In the genomic region with DNA sequence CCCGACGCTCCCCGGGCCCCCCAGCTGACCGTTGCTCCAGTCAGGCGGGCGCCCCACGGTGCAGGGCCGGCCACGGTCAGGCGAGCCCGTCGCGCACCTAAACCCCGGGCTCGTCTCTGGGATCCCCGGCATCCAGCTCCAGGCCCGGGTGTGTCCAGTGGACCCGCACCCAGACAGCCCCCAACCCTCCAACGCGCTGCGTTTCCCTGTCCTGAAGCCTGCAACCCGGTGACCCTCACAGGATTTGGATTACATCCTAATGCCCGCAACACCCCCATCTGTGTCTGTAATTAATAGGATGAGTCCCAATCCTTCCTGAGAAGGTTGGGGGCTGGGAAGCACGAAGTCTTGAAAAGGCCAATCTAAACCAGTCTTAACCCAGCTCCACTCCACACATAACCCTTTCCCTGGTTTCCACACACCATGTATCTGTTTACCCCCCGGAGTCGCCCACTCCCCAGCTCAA, we compare ENCODE assay signal across 8 cellular contexts. TPM values are rescaled to one million over a fixed set of nuclear protein-coding genes. Genes with fewer than 3 reads are reported as not detected.
A peak's percentile ranks its signal among the peaks of the same experiment; 100 is the strongest.
DNase-seq lines count a peak whose midpoint lies in the region.

No MANE protein-coding gene starts in this region.

- no peak for DNase-seq in T-helper 2 cell treated with Interferon-gamma antibody and Interleukin-4, amounts not matched to agents 5 μg/mL and 100 μg/mL, for 36 hours (ENCODE audit: low spot score)
- DNase-seq in T-helper 2 cell (no peak), immature natural killer cell (no peak), NCI-H1417 treated with DMSO at 0.1 percent for 48 hours (lab: John Stamatoyannopoulos, UW) (no peak), dermis blood vessel endothelial cell (no peak)
- no peak for DNase-seq in activated T-helper 1 cell treated with anti-CD3 and anti-CD28 coated beads, Interleukin-12 subunit alpha, Interleukin-12 subunit beta, Interleukin-2, Interleukin-4 antibody, amounts not matched to agents 30 ng/mL and 10 ng/mL and 1 ng/mL, durations not matched to agents 14 hours and 24 hours and 36 hours (ENCODE audit: low spot score)
- no peak for DNase-seq in NK-92 treated with Interleukin-12 subunit alpha and Interleukin-12 subunit beta, amount 100 ng/mL, for 24 hours (lab: John Stamatoyannopoulos, UW)

- no peaks in the 10 kb centered on the region for H3K36me3 ChIP-seq in subcutaneous abdominal adipose tissue (ENCODE audit: control insufficient read depth in 5 of 5, insufficient read depth in 5 of 5, low read length in 5 of 5)

- H3K27ac ChIP-seq in subcutaneous abdominal adipose tissue (ENCODE audit: low read depth, low read length), result no peak overlapping the region

- peak overlapping the region; percentile 79 for H3K27ac Mint-ChIP-seq in T-helper 2 cell treated with Interferon-gamma antibody and Interleukin-4, amounts not matched to agents 5 μg/mL and 100 μg/mL, for 36 hours
- peak overlapping the region; percentile 67 for H3K27ac Mint-ChIP-seq in activated T-helper 1 cell treated with anti-CD3 and anti-CD28 coated beads, Interleukin-12 subunit alpha, Interleukin-12 subunit beta, Interleukin-2, Interleukin-4 antibody, amounts not matched to agents 30 ng/mL and 10 ng/mL and 1 ng/mL, durations not matched to agents 14 hours and 24 hours and 36 hours
- peak overlapping the region in 4 of 6 donors; percentile 35 to 75 (median 49) for H3K27ac Mint-ChIP-seq in immature natural killer cell

- intact Hi-C loops in activated T-helper 1 cell treated with anti-CD3 and anti-CD28 coated beads, Interleukin-12 subunit alpha, Interleukin-12 subunit beta, Interleukin-2, Interleukin-4 antibody, amounts not matched to agents 30 ng/mL and 10 ng/mL and 1 ng/mL, durations not matched to agents 14 hours and 24 hours and 36 hours (cut with micrococcal nuclease), result loop anchor here (1.0 to 2.0 kb wide), 5 partner anchors 13 to 65 kb away; a partner anchor contains a TSS

- peak overlapping the region in 3 of 5 donors; percentile 63 to 76 (median 73) for H3K4me3 ChIP-seq in subcutaneous abdominal adipose tissue (ENCODE audit: low read depth in 1 of 5, low read length in 5 of 5)

- peaks cover 0 to 15% (median 13%) of the 10 kb centered on the region in 5 donors for H3K4me1 ChIP-seq in subcutaneous abdominal adipose tissue (ENCODE audit: control insufficient read depth in 5 of 5, insufficient read depth in 5 of 5, low read length in 5 of 5)

- H3K9me3 Mint-ChIP-seq in T-helper 2 cell treated with Interferon-gamma antibody and Interleukin-4, amounts not matched to agents 5 μg/mL and 100 μg/mL, for 36 hours, result no peaks in the 10 kb centered on the region
- no peaks in the 10 kb centered on the region for H3K9me3 Mint-ChIP-seq in activated T-helper 1 cell treated with anti-CD3 and anti-CD28 coated beads, Interleukin-12 subunit alpha, Interleukin-12 subunit beta, Interleukin-2, Interleukin-4 antibody, amounts not matched to agents 30 ng/mL and 10 ng/mL and 1 ng/mL, durations not matched to agents 14 hours and 24 hours and 36 hours
- H3K9me3 Mint-ChIP-seq in immature natural killer cell, result no peaks in the 10 kb centered on the region

- H3K4me3 Mint-ChIP-seq in T-helper 2 cell treated with Interferon-gamma antibody and Interleukin-4, amounts not matched to agents 5 μg/mL and 100 μg/mL, for 36 hours, result peak overlapping the region; percentile 79
- peak overlapping the region; percentile 77 for H3K4me3 Mint-ChIP-seq in activated T-helper 1 cell treated with anti-CD3 and anti-CD28 coated beads, Interleukin-12 subunit alpha, Interleukin-12 subunit beta, Interleukin-2, Interleukin-4 antibody, amounts not matched to agents 30 ng/mL and 10 ng/mL and 1 ng/mL, durations not matched to agents 14 hours and 24 hours and 36 hours
- H3K4me3 Mint-ChIP-seq in immature natural killer cell, result peak overlapping the region; percentile 80 to 86 (median 83)

- no peak overlapping the region for H3K9ac ChIP-seq in subcutaneous abdominal adipose tissue (ENCODE audit: low read length in 5 of 5)

- no peaks in the 10 kb centered on the region for H3K36me3 Mint-ChIP-seq in T-helper 2 cell treated with Interferon-gamma antibody and Interleukin-4, amounts not matched to agents 5 μg/mL and 100 μg/mL, for 36 hours (ENCODE audit: low read depth)
- H3K36me3 Mint-ChIP-seq in activated T-helper 1 cell treated with anti-CD3 and anti-CD28 coated beads, Interleukin-12 subunit alpha, Interleukin-12 subunit beta, Interleukin-2, Interleukin-4 antibody, amounts not matched to agents 30 ng/mL and 10 ng/mL and 1 ng/mL, durations not matched to agents 14 hours and 24 hours and 36 hours (ENCODE audit: low read depth), result no peaks in the 10 kb centered on the region
- no peaks in the 10 kb centered on the region for H3K36me3 Mint-ChIP-seq in immature natural killer cell

- peaks cover 0 to 15% (median 3%) of the 10 kb centered on the region in 5 donors for H3K27me3 ChIP-seq in subcutaneous abdominal adipose tissue (ENCODE audit: control insufficient read depth in 5 of 5, insufficient read depth in 4 of 5, low read length in 5 of 5)

- peaks cover 19% of the 10 kb centered on the region for H3K4me1 Mint-ChIP-seq in T-helper 2 cell treated with Interferon-gamma antibody and Interleukin-4, amounts not matched to agents 5 μg/mL and 100 μg/mL, for 36 hours (ENCODE audit: low read depth)
- H3K4me1 Mint-ChIP-seq in activated T-helper 1 cell treated with anti-CD3 and anti-CD28 coated beads, Interleukin-12 subunit alpha, Interleukin-12 subunit beta, Interleukin-2, Interleukin-4 antibody, amounts not matched to agents 30 ng/mL and 10 ng/mL and 1 ng/mL, durations not matched to agents 14 hours and 24 hours and 36 hours (ENCODE audit: low read depth), result peaks cover 17% of the 10 kb centered on the region
- peaks cover 11 to 13% of the 10 kb centered on the region in 2 donors for H3K4me1 Mint-ChIP-seq in immature natural killer cell

- H3K9me3 ChIP-seq in subcutaneous abdominal adipose tissue (ENCODE audit: control insufficient read depth in 5 of 5, low read length in 5 of 5), result no peaks in the 10 kb centered on the region

- peaks cover 5% of the 10 kb centered on the region for H3K27me3 Mint-ChIP-seq in T-helper 2 cell treated with Interferon-gamma antibody and Interleukin-4, amounts not matched to agents 5 μg/mL and 100 μg/mL, for 36 hours (ENCODE audit: low read depth)
- peaks cover 8% of the 10 kb centered on the region for H3K27me3 Mint-ChIP-seq in activated T-helper 1 cell treated with anti-CD3 and anti-CD28 coated beads, Interleukin-12 subunit alpha, Interleukin-12 subunit beta, Interleukin-2, Interleukin-4 antibody, amounts not matched to agents 30 ng/mL and 10 ng/mL and 1 ng/mL, durations not matched to agents 14 hours and 24 hours and 36 hours (ENCODE audit: insufficient read depth)
- peaks cover 0 to 7% (median 0%) of the 10 kb centered on the region in 3 donors for H3K27me3 Mint-ChIP-seq in immature natural killer cell (ENCODE audit: low read depth in 3 of 3)

RNA-seq across cellular contexts. Expression of a gene that starts 10.4 kb away (rescaled TPM):
- not detected in 2 replicates for total RNA-seq in activated T-helper 1 cell treated with anti-CD3 and anti-CD28 coated beads, Interleukin-12 subunit alpha, Interleukin-12 subunit beta, Interleukin-2, Interleukin-4 antibody, amounts not matched to agents 30 ng/mL and 10 ng/mL and 1 ng/mL, durations not matched to agents 14 hours and 24 hours and 36 hours
- not detected for polyA plus RNA-seq in immature natural killer cell
- total RNA-seq in dermis blood vessel endothelial cell, result not detected in 2 replicates

RNA-seq across cellular contexts. Expression of a gene that starts 12.3 kb away (rescaled TPM):
- total RNA-seq in activated T-helper 1 cell treated with anti-CD3 and anti-CD28 coated beads, Interleukin-12 subunit alpha, Interleukin-12 subunit beta, Interleukin-2, Interleukin-4 antibody, amounts not matched to agents 30 ng/mL and 10 ng/mL and 1 ng/mL, durations not matched to agents 14 hours and 24 hours and 36 hours, result 55.0 and 62.8 TPM in 2 replicates
- 10 to 100 TPM in 2 of 3 donors, 1 to 10 TPM in 1; 8.2 to 13.3 (median 12.0) TPM for polyA plus RNA-seq in immature natural killer cell
- 5.8 and 10.5 TPM in 2 replicates for total RNA-seq in dermis blood vessel endothelial cell

RNA-seq across cellular contexts. Expression of a gene that starts 30.0 kb away (rescaled TPM):
- total RNA-seq in activated T-helper 1 cell treated with anti-CD3 and anti-CD28 coated beads, Interleukin-12 subunit alpha, Interleukin-12 subunit beta, Interleukin-2, Interleukin-4 antibody, amounts not matched to agents 30 ng/mL and 10 ng/mL and 1 ng/mL, durations not matched to agents 14 hours and 24 hours and 36 hours, result 3.0 and 3.4 TPM in 2 replicates
- polyA plus RNA-seq in immature natural killer cell, result under 1 TPM; 0.09 to 0.82 (median 0.32) TPM
- total RNA-seq in dermis blood vessel endothelial cell, result 0.05 TPM in 1 of 2 replicates, not detected in the other

RNA-seq across cellular contexts. Expression of a gene that starts 32.8 kb away (rescaled TPM):
- 69.9 and 71.6 TPM in 2 replicates for total RNA-seq in activated T-helper 1 cell treated with anti-CD3 and anti-CD28 coated beads, Interleukin-12 subunit alpha, Interleukin-12 subunit beta, Interleukin-2, Interleukin-4 antibody, amounts not matched to agents 30 ng/mL and 10 ng/mL and 1 ng/mL, durations not matched to agents 14 hours and 24 hours and 36 hours
- 100 to 1,000 TPM in 1 of 3 donors, 10 to 100 TPM in 2; 91.1 to 129 (median 98.2) TPM for polyA plus RNA-seq in immature natural killer cell
- total RNA-seq in dermis blood vessel endothelial cell, result 90.7 and 93.9 TPM in 2 replicates

RNA-seq across cellular contexts. Expression of a gene that starts 33.0 kb away (rescaled TPM):
- 2.1 and 2.7 TPM in 2 replicates for total RNA-seq in activated T-helper 1 cell treated with anti-CD3 and anti-CD28 coated beads, Interleukin-12 subunit alpha, Interleukin-12 subunit beta, Interleukin-2, Interleukin-4 antibody, amounts not matched to agents 30 ng/mL and 10 ng/mL and 1 ng/mL, durations not matched to agents 14 hours and 24 hours and 36 hours
- polyA plus RNA-seq in immature natural killer cell, result 1 to 10 TPM; 2.8 to 4.1 (median 3.0) TPM
- total RNA-seq in dermis blood vessel endothelial cell, result 0.88 and 2.6 TPM in 2 replicates
